In genomic region chr12:69991683-69992297, GRCh38 we compare ENCODE assay signal across 25 cellular contexts.
DNase-seq lines count a peak whose midpoint lies in the region; ATAC-seq and TF ChIP-seq lines count a peak whose summit lies in the region.
"Had no signal": no experiment of that assay in that cellular context is flagged by ENCODE, and none has a peak within 500 bp of the region (broad histone marks: within the 10 kb centered on the region; RNA-seq: fewer than 3 reads in every experiment).

No MANE protein-coding gene starts in this region.

- no peaks in the 10 kb centered on the region for H3K27me3 ChIP-seq in thoracic aorta (replicated peaks; ENCODE audit: insufficient read depth)
- H3K27me3 ChIP-seq: BLaER1, esophagus muscularis mucosa, ovary had no signal

- no peaks in the 10 kb centered on the region for H3K9me3 ChIP-seq in thoracic aorta
- H3K9me3 ChIP-seq: esophagus muscularis mucosa, ovary had no signal

- peak; percentile 8 for ATAC-seq in thoracic aorta (ENCODE audit: insufficient number of reproducible peaks, low FRiP score, low read depth)
- ATAC-seq in HG03196 (IDR thresholded peaks at IDR 0.05; ENCODE audit: unreplicated experiment) = no peak
- no peak for ATAC-seq in HG02840 (IDR thresholded peaks at IDR 0.05; ENCODE audit: low FRiP score, unreplicated experiment)
- ATAC-seq: activated CD8-positive, alpha-beta T cell treated with anti-CD3 and anti-CD28 coated beads for 36 hours; stimulated activated naive CD8-positive, alpha-beta T cell treated with anti-CD3 and anti-CD28 coated beads, Interleukin-15, Interleukin-2, amounts not matched to agents 100 U/mL and 50 U/mL, for 24 hours; WTC11 had no signal

- DNase-seq in NCI-H2171 treated with DMSO at 0.1 percent for 48 hours (lab: John Stamatoyannopoulos, UW) (peak; percentile 40), NCI-H2171 (lab: John Stamatoyannopoulos, UW) (no peak), medulla oblongata (ENCODE audit: extremely low spot score) (peak; percentile 7), thoracic aorta (ENCODE audit: low spot score) (no peak), SIG-M5 treated with dmso at 0.1 percent for 504 hours (lab: John Stamatoyannopoulos, UW; ENCODE audit: unreplicated experiment) (no peak)
- DNase-seq: activated CD8-positive, alpha-beta T cell treated with anti-CD3 and anti-CD28 coated beads for 36 hours; activated naive CD4-positive, alpha-beta T cell treated with anti-CD3 and anti-CD28 coated beads, Interleukin-2, amount 10 ng/mL, durations not matched to agents 7 days and 5 days; activated T-cell treated with anti-CD3 and anti-CD28 coated beads, Interleukin-2, amount 50 U/mL, for 24 hours; Calu3; effector memory CD4-positive, alpha-beta T cell; GF-D8; left ventricle myocardium inferior; NCI-H187; NCI-H524; OCI-M1; ovary; SIG-M5; stimulated activated naive CD8-positive, alpha-beta T cell treated with anti-CD3 and anti-CD28 coated beads, Interleukin-15, Interleukin-2, amounts not matched to agents 100 U/mL and 50 U/mL, for 24 hours; T-helper 2 cell had no signal

- H3K27ac ChIP-seq in VCaP = 0 out of 2 replicates have a peak overlapping the region, but pooled peaks have one; percentile 9
- H3K27ac ChIP-seq in thoracic aorta = peak overlapping the region; percentile 61 to 70
- H3K27ac ChIP-seq: BLaER1, esophagus muscularis mucosa, left ventricle myocardium inferior, ovary had no signal

- H3K36me3 ChIP-seq in thoracic aorta = no peaks in the 10 kb centered on the region
- H3K36me3 ChIP-seq: BLaER1, esophagus muscularis mucosa, left ventricle myocardium inferior, ovary had no signal

- no peak overlapping the region for H3K4me3 ChIP-seq in thoracic aorta
- H3K4me3 ChIP-seq: BLaER1, esophagus muscularis mucosa, left ventricle myocardium inferior, ovary had no signal

- peaks cover 17 to 59% of the 10 kb centered on the region in 2 donors for H3K4me1 ChIP-seq in thoracic aorta (ENCODE audit: control insufficient read depth in 1 of 2, low read depth in 2 of 2)
- H3K4me1 ChIP-seq: BLaER1 had no signal

- TF ChIP-seq CTCF in VCaP (conservative IDR thresholded peaks at IDR 0.05) = no peak
- no peak for TF ChIP-seq CTCF in thoracic aorta (IDR thresholded peaks at IDR 0.05)

Comparison
In these comparisons a context has a peak if more than half of its experiments do, and no peak if none do; other contexts are left out.
1. DNase-seq: peak in NCI-H2171 treated with DMSO at 0.1 percent for 48 hours (single experiment) and medulla oblongata (single experiment); none in NCI-H2171 (single experiment), thoracic aorta (single experiment) and SIG-M5 treated with dmso at 0.1 percent for 504 hours (single experiment).